In genomic region chr9:2041736-2042135, GRCh38 we compare ENCODE assay signal across 1 cellular context.
TF ChIP-seq lines count a peak whose summit lies in the region.

No MANE protein-coding gene starts in this region.

TF ChIP-seq in IMR-90, 13 proteins besides CTCF, POLR2A, EP300 and RAD21 (continued from another document):
- no peak for TF ChIP-seq ELK1 (IDR thresholded peaks at IDR 0.05; ENCODE audit: borderline replicate concordance, low read depth, low read length)
- TF ChIP-seq CHD1 (IDR thresholded peaks at IDR 0.05; ENCODE audit: low read depth, low read length), result no peak
- TF ChIP-seq BHLHE40 (IDR thresholded peaks at IDR 0.05; ENCODE audit: low read depth, low read length), result no peak
- no peak for TF ChIP-seq USF2 (IDR thresholded peaks at IDR 0.05; ENCODE audit: low read depth, low read length)
- TF ChIP-seq RCOR1 (IDR thresholded peaks at IDR 0.05; ENCODE audit: insufficient replicate concordance, low read length), result no peak
- TF ChIP-seq CEBPB (IDR thresholded peaks at IDR 0.05; ENCODE audit: low read depth, low read length), result no peak
- no peak for TF ChIP-seq MXI1 (IDR thresholded peaks at IDR 0.05; ENCODE audit: borderline replicate concordance, low read depth, low read length)
- TF ChIP-seq MAFK (IDR thresholded peaks at IDR 0.05; ENCODE audit: low read depth, low read length), result no peak
